In the genomic region with DNA sequence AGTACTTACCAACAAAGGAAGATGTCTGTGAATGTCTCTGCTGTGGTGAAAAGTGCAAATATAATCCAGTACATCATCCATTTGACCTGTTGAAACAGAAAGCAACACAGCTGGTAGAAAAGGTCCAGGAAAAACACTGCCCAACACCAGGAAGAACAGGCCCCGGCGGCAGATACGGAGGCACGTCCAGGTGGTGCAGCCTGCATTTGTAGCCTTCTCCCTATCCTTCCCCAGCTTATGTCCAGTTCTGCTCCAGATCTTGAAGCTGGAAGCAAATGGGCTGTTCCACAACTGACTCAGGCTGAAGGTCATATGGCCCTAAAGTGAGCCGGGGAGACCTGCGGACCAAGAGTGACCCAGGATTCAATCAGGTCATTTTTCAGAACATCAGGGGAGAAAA, we compare ENCODE assay signal across 27 cellular contexts.
A peak's percentile ranks its signal among the peaks of the same experiment; 100 is the strongest.
DNase-seq lines count a peak whose midpoint lies in the region; ATAC-seq, FAIRE-seq and TF ChIP-seq lines count a peak whose summit lies in the region.
"Had no signal": no experiment of that assay in that cellular context is flagged by ENCODE, and none has a peak within 500 bp of the region (broad histone marks: within the 10 kb centered on the region; RNA-seq: fewer than 3 reads in every experiment).

No MANE protein-coding gene starts in this region.

- no peak overlapping the region for H3K27ac Mint-ChIP-seq in activated naive CD4-positive, alpha-beta T cell treated with anti-CD3 and anti-CD28 coated beads, Interleukin-2, amount 10 ng/mL, durations not matched to agents 7 days and 5 days
- H3K27ac Mint-ChIP-seq: CD14-positive monocyte; CD4-positive, CD25-positive, alpha-beta regulatory T cell; CD8-positive, alpha-beta memory T cell had no signal

- no peaks in the 10 kb centered on the region for H3K36me3 Mint-ChIP-seq in activated naive CD4-positive, alpha-beta T cell treated with anti-CD3 and anti-CD28 coated beads, Interleukin-2, amount 10 ng/mL, durations not matched to agents 7 days and 5 days
- H3K36me3 Mint-ChIP-seq: CD14-positive monocyte; CD4-positive, CD25-positive, alpha-beta regulatory T cell had no signal

- no peak overlapping the region for H3K4me3 ChIP-seq in bronchial epithelial cell (ENCODE audit: low read depth, low read length)
- H3K4me3 ChIP-seq: BLaER1, GM12878 had no signal

- POLR2A ChIA-PET in GM10248 (lab: Yijun Ruan, JAX): no interaction called here

- no peak for TF ChIP-seq POLR2A in GM18505 (IDR thresholded peaks at IDR 0.05; ENCODE audit: borderline replicate concordance, extremely low read depth, insufficient read depth, insufficient read length)

- peak; percentile 64 for FAIRE-seq in bronchial epithelial cell (lab: Jason Lieb, UNC)
- FAIRE-seq: A204.1, D721Med, G401.6, GM12878, GM12892, GM19239 had no signal

- H3K4me1 Mint-ChIP-seq in activated naive CD4-positive, alpha-beta T cell treated with anti-CD3 and anti-CD28 coated beads, Interleukin-2, amount 10 ng/mL, durations not matched to agents 7 days and 5 days: no peaks in the 10 kb centered on the region
- H3K4me1 Mint-ChIP-seq: CD14-positive monocyte; CD4-positive, alpha-beta memory T cell; CD4-positive, CD25-positive, alpha-beta regulatory T cell; CD8-positive, alpha-beta memory T cell had no signal

- DNase-seq in activated CD8-positive, alpha-beta memory T cell treated with anti-CD3 and anti-CD28 coated beads for 24 hours: peak; percentile 43
- no peak for DNase-seq in activated CD8-positive, alpha-beta memory T cell treated with anti-CD3 and anti-CD28 coated beads, Interleukin-2, amount 50 U/mL, for 48 hours
- DNase-seq in bronchial epithelial cell (ENCODE audit: low read depth): no peak
- peak; percentile 64 for DNase-seq in mesenteric fat pad (ENCODE audit: low spot score)
- no peak for DNase-seq in GM10248 (ENCODE audit: extremely low spot score)
- no peak for DNase-seq in activated naive CD4-positive, alpha-beta T cell treated with anti-CD3 and anti-CD28 coated beads, Interleukin-2, amount 10 ng/mL, durations not matched to agents 7 days and 5 days
- DNase-seq: 8988T; ACHN; BE2C; C1 segment of cervical spinal cord; Caco-2; Calu3; CD4-positive, alpha-beta memory T cell; CD4-positive, CD25-positive, alpha-beta regulatory T cell; CD8-positive, alpha-beta memory T cell; DMS79 treated with DMSO at 0.1 percent for 48 hours; GF-D8 had no signal

- CTCF ChIA-PET in GM10248 (lab: Yijun Ruan, JAX): interaction anchor here (1.1 to 2.4 kb wide), 2 partner anchors 9 to 11 kb away, joined by 3 to 7 read pairs; no protein-coding TSS in a partner anchor
- CTCF ChIA-PET in activated naive CD4-positive, alpha-beta T cell treated with anti-CD3 and anti-CD28 coated beads, Interleukin-2, amount 10 ng/mL, durations not matched to agents 7 days and 5 days (lab: Charles Lee): no interaction called here

- no peaks in the 10 kb centered on the region for H3K36me3 ChIP-seq in bronchial epithelial cell (ENCODE audit: control insufficient read depth, insufficient read depth, low read length)
- H3K36me3 ChIP-seq: BE2C, BLaER1 had no signal

- H3K4me3 Mint-ChIP-seq in activated naive CD4-positive, alpha-beta T cell treated with anti-CD3 and anti-CD28 coated beads, Interleukin-2, amount 10 ng/mL, durations not matched to agents 7 days and 5 days: no peak overlapping the region
- H3K4me3 Mint-ChIP-seq: CD14-positive monocyte; CD4-positive, alpha-beta memory T cell; CD4-positive, CD25-positive, alpha-beta regulatory T cell; CD8-positive, alpha-beta memory T cell had no signal

- TF ChIP-seq CTCF in 22Rv1 (IDR thresholded peaks at IDR 0.05) (no peak), bronchial epithelial cell (IDR thresholded peaks at IDR 0.05; ENCODE audit: insufficient read depth, low read length, severe bottlenecking) (no peak), GM10248 (IDR thresholded peaks at IDR 0.05; ENCODE audit: control extremely low read depth, extremely low read depth, low read depth, missing control alignments) (no peak)

- no peaks in the 10 kb centered on the region for H3K9me3 Mint-ChIP-seq in activated naive CD4-positive, alpha-beta T cell treated with anti-CD3 and anti-CD28 coated beads, Interleukin-2, amount 10 ng/mL, durations not matched to agents 7 days and 5 days

- ATAC-seq in GM18505 (IDR thresholded peaks at IDR 0.05; ENCODE audit: unreplicated experiment): no peak
- ATAC-seq: GM12878 had no signal

- no peaks in the 10 kb centered on the region for H3K27me3 ChIP-seq in bronchial epithelial cell (ENCODE audit: control insufficient read depth, insufficient read depth, low read length)
- H3K27me3 ChIP-seq: BE2C, BLaER1 had no signal

- peak overlapping the region; percentile 57 for H3K27ac ChIP-seq in 22Rv1
- H3K27ac ChIP-seq: BLaER1 had no signal

- H3K27me3 Mint-ChIP-seq in activated naive CD4-positive, alpha-beta T cell treated with anti-CD3 and anti-CD28 coated beads, Interleukin-2, amount 10 ng/mL, durations not matched to agents 7 days and 5 days: peaks cover 4% of the 10 kb centered on the region

Comparison
In these comparisons a context has a peak if more than half of its experiments do, and no peak if none do; other contexts are left out.
1. DNase-seq: peak in activated CD8-positive, alpha-beta memory T cell treated with anti-CD3 and anti-CD28 coated beads for 24 hours (single experiment) and mesenteric fat pad (single experiment); none in activated CD8-positive, alpha-beta memory T cell treated with anti-CD3 and anti-CD28 coated beads, Interleukin-2, amount 50 U/mL, for 48 hours (single experiment), bronchial epithelial cell (single experiment), GM10248 (single experiment) and activated naive CD4-positive, alpha-beta T cell treated with anti-CD3 and anti-CD28 coated beads, Interleukin-2, amount 10 ng/mL, durations not matched to agents 7 days and 5 days (single experiment).